Comparison of ENCODE assay signal across 8 cellular contexts in the genomic region with DNA sequence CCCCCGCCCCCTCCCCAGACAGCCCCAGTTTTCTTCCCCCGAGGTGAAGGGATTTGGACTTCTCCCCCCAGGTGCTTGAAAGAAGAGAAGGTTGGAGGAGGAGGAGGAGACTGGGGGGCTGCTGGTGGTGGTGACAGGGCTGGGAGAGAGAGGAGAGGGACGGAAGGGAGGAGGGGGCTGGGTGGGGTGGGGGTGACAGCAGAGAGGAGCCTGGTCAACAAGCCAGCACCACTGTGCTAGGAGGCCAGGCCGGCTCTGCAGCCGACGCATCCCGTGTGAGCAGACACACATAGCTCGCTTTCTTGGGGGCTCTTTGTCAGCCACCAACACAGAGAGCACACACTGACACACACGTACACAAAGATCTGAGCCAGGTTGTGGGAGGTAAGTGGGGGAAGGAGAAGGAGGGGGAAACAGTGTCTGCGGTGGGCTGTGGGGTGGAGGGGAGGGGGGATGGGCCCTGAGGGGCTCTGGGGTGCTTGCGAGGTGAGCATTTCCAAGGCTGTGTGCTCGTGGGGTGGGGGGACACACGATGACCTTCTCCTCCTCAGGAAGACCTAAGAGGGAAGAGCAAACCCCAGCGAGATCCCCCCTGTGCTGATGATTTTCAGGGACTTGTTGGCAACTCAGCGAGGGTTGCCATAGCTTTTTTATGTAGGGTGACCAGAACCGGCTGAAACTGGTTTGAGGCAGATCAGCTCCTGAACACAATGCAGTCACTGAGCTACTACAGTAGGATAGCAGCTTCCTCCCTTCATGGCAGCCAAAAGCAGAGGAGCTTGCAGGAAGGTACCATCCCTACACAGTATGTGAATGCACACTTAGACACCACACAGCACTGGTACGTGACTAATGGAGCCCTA. TPM values are rescaled to one million over a fixed set of nuclear protein-coding genes. Genes with fewer than 3 reads are reported as not detected.
A peak's percentile ranks its signal among the peaks of the same experiment; 100 is the strongest.
DNase-seq lines count a peak whose midpoint lies in the region; ATAC-seq and TF ChIP-seq lines count a peak whose summit lies in the region.

A gene with protein sequence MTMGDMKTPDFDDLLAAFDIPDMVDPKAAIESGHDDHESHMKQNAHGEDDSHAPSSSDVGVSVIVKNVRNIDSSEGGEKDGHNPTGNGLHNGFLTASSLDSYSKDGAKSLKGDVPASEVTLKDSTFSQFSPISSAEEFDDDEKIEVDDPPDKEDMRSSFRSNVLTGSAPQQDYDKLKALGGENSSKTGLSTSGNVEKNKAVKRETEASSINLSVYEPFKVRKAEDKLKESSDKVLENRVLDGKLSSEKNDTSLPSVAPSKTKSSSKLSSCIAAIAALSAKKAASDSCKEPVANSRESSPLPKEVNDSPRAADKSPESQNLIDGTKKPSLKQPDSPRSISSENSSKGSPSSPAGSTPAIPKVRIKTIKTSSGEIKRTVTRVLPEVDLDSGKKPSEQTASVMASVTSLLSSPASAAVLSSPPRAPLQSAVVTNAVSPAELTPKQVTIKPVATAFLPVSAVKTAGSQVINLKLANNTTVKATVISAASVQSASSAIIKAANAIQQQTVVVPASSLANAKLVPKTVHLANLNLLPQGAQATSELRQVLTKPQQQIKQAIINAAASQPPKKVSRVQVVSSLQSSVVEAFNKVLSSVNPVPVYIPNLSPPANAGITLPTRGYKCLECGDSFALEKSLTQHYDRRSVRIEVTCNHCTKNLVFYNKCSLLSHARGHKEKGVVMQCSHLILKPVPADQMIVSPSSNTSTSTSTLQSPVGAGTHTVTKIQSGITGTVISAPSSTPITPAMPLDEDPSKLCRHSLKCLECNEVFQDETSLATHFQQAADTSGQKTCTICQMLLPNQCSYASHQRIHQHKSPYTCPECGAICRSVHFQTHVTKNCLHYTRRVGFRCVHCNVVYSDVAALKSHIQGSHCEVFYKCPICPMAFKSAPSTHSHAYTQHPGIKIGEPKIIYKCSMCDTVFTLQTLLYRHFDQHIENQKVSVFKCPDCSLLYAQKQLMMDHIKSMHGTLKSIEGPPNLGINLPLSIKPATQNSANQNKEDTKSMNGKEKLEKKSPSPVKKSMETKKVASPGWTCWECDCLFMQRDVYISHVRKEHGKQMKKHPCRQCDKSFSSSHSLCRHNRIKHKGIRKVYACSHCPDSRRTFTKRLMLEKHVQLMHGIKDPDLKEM (N-terminal part only) (plus strand): TSS at position 732 of the 863 bp plus-strand sequence. CDS start 53,411 bp downstream, outside the sequence.

- H3F3A ChIP-seq in OCI-LY1 (ENCODE audit: insufficient read depth, low read length) = no peaks in the 10 kb centered on the region

- H4K20me1 ChIP-seq in HCT116 (ENCODE audit: insufficient read depth) = no peaks in the 10 kb centered on the region
- H4K20me1 ChIP-seq in OCI-LY1 (ENCODE audit: insufficient read depth, low read length) = no peaks in the 10 kb centered on the region

- CTCF ChIA-PET in HCT116 (lab: Charles Lee) = no interaction called here

- BruUV-seq in HCT116 (replicated peaks; lab: Mats Ljungman, UMichigan) = no TSS peak

- H3K4me1 Mint-ChIP-seq in stimulated activated effector memory CD8-positive, alpha-beta T cell treated with anti-CD3 and anti-CD28 coated beads, Interleukin-12 subunit alpha, Interleukin-12 subunit beta, amount 100 ng/mL, for 72 hours = peaks cover 20% of the 10 kb centered on the region

- H3K4me1 ChIP-seq in HCT116 (ENCODE audit: control insufficient read depth in 1 of 2, insufficient read depth in 2 of 2, low read length in 2 of 2) (peaks cover 7 to 22% of the 10 kb centered on the region in 2 experiments; a peak in 3 of 4 replicates), OCI-LY1 (ENCODE audit: insufficient read depth, low read length, severe bottlenecking) (peaks cover 58% of the 10 kb centered on the region)

- H3K27ac Mint-ChIP-seq in stimulated activated effector memory CD8-positive, alpha-beta T cell treated with anti-CD3 and anti-CD28 coated beads, Interleukin-12 subunit alpha, Interleukin-12 subunit beta, amount 100 ng/mL, for 72 hours = peak within 1 kb of the TSS; percentile 93

- no peak for TF ChIP-seq RAD21 in HCT116 (IDR thresholded peaks at IDR 0.05; ENCODE audit: low read depth)

- peak within 1 kb of the TSS; percentile 67 for H3K4me3 Mint-ChIP-seq in stimulated activated effector memory CD8-positive, alpha-beta T cell treated with anti-CD3 and anti-CD28 coated beads, Interleukin-12 subunit alpha, Interleukin-12 subunit beta, amount 100 ng/mL, for 72 hours

- H3K4me3 ChIP-seq in HCT116 (replicated peaks in 1 of 2; ENCODE audit: low read depth in 1 of 2, low read length in 2 of 2) (peak within 1 kb of the TSS in 1 of 2 experiments; percentile 49; a peak in 1 of 4 replicates), OCI-LY1 (ENCODE audit: low read depth, low read length, poor library complexity, severe bottlenecking) (peak within 1 kb of the TSS; percentile 55), coronary artery (peak within 1 kb of the TSS; percentile 79)

- H3K36me3 Mint-ChIP-seq in stimulated activated effector memory CD8-positive, alpha-beta T cell treated with anti-CD3 and anti-CD28 coated beads, Interleukin-12 subunit alpha, Interleukin-12 subunit beta, amount 100 ng/mL, for 72 hours = peaks cover 15% of the 10 kb centered on the region

- H3K9ac ChIP-seq in HCT116 (ENCODE audit: low read length) (peak within 1 kb of the TSS; percentile 49), OCI-LY1 (ENCODE audit: low read length) (peak within 1 kb of the TSS; percentile 91)

- H2AFZ ChIP-seq in HCT116 (ENCODE audit: low read depth, low read length, poor library complexity, severe bottlenecking) (no peak within 1 kb of the TSS), OCI-LY1 (ENCODE audit: low read length) (no peak within 1 kb of the TSS)

- H3K27me3 ChIP-seq in HCT116 (ENCODE audit: insufficient read depth, low read length) (no peaks in the 10 kb centered on the region), OCI-LY1 (ENCODE audit: insufficient read depth, low read length) (no peaks in the 10 kb centered on the region), layer of hippocampus (ENCODE audit: control insufficient read depth, insufficient read depth, low read length) (no peaks in the 10 kb centered on the region)

- RAD21 ChIA-PET in HCT116 (lab: Charles Lee; ENCODE audit: low non-redundant PET in 1 of 2, low total read pairs in 2 of 2, uncharacterized antibody in 2 of 2, unreplicated experiment in 2 of 2) = no interaction called here

- no peaks in the 10 kb centered on the region for H3K9me3 ChIP-seq in HCT116 (ENCODE audit: control insufficient read depth in 1 of 2, insufficient read depth in 1 of 2, low read depth in 1 of 2, low read length in 2 of 2)
- H3K9me3 ChIP-seq in OCI-LY1 (ENCODE audit: low read length) = 0 out of 2 replicates have a peak, but pooled peaks cover 4% of the 10 kb centered on the region

- peak within 1 kb of the TSS; percentile 55 for H3K4me2 ChIP-seq in HCT116 (ENCODE audit: low read length)
- H3K4me2 ChIP-seq in OCI-LY1 (ENCODE audit: low read length) = peak within 1 kb of the TSS; percentile 70

- H3K36me3 ChIP-seq in HCT116 (ENCODE audit: control insufficient read depth in 1 of 2, insufficient read depth in 2 of 2, low read length in 2 of 2) (no peaks in the 10 kb centered on the region), OCI-LY1 (ENCODE audit: insufficient read depth, low read length) (peaks cover 43% of the 10 kb centered on the region)

- H3K9me2 ChIP-seq in HCT116 (ENCODE audit: insufficient read depth) (no peaks in the 10 kb centered on the region), OCI-LY1 (ENCODE audit: low read depth, low read length) (no peaks in the 10 kb centered on the region)

- no peak for TF ChIP-seq POLR2A in HCT116 (IDR thresholded peaks at IDR 0.05; ENCODE audit: borderline replicate concordance, extremely low read depth, insufficient read depth, insufficient read length)

- no peaks in the 10 kb centered on the region for H3K9me3 Mint-ChIP-seq in stimulated activated effector memory CD8-positive, alpha-beta T cell treated with anti-CD3 and anti-CD28 coated beads, Interleukin-12 subunit alpha, Interleukin-12 subunit beta, amount 100 ng/mL, for 72 hours

- intact Hi-C loops in HCT116 (cut with micrococcal nuclease) = loop anchor here (5.0 kb wide), 1 partner anchor 77 kb away; no protein-coding TSS in a partner anchor

- no peak within 1 kb of the TSS; the same call in 1 of the 2 replicates for H3K27ac ChIP-seq in HCT116 (ENCODE audit: low read depth, low read length)
- peak within 1 kb of the TSS; percentile 90 for H3K27ac ChIP-seq in OCI-LY1 (ENCODE audit: low read depth, low read length, poor library complexity, severe bottlenecking)
- H3K27ac ChIP-seq in coronary artery = peak within 1 kb of the TSS; percentile 99
- H3K27ac ChIP-seq in layer of hippocampus (ENCODE audit: low read depth, low read length) = peak within 1 kb of the TSS; percentile 96

- DNase-seq in Ammon's horn (ENCODE audit: low spot score) = peak; percentile 88
- no peak for DNase-seq in HCT116 (ENCODE audit: low read depth, low spot score)
- DNase-seq in coronary artery (ENCODE audit: low spot score) = no peak
- DNase-seq in stimulated activated effector memory CD8-positive, alpha-beta T cell treated with anti-CD3 and anti-CD28 coated beads, Interleukin-12 subunit alpha, Interleukin-12 subunit beta, amount 100 ng/mL, for 72 hours (ENCODE audit: low spot score in 2 of 2) = no peak
- no peak for DNase-seq in NCI-H1694 (lab: John Stamatoyannopoulos, UW)

- H3K79me2 ChIP-seq in HCT116 (ENCODE audit: insufficient read depth, low read length) = no peaks in the 10 kb centered on the region
- no peaks in the 10 kb centered on the region for H3K79me2 ChIP-seq in OCI-LY1 (ENCODE audit: insufficient read depth, low read length)

- POLR2A ChIA-PET in HCT116 (lab: Charles Lee) = no interaction called here

- TF ChIP-seq CTCF in HCT116 (IDR thresholded peaks at IDR 0.05 in 2 of 3, conservative IDR thresholded peaks at IDR 0.05 in 1 of 3; ENCODE audit: borderline replicate concordance in 1 of 3, insufficient read depth in 1 of 3, low read depth in 2 of 3, low read length in 2 of 3) (no peak), OCI-LY1 (IDR thresholded peaks at IDR 0.05; ENCODE audit: low read length) (no peak), coronary artery (IDR thresholded peaks at IDR 0.05) (no peak)

- ATAC-seq in HCT116 = peak; percentile 21; the same call in 1 of the 2 replicates
- ATAC-seq in stimulated activated effector memory CD8-positive, alpha-beta T cell treated with anti-CD3 and anti-CD28 coated beads, Interleukin-12 subunit alpha, Interleukin-12 subunit beta, amount 100 ng/mL, for 72 hours = peak; percentile 52
- no peak for ATAC-seq in HG02981 (IDR thresholded peaks at IDR 0.05; ENCODE audit: unreplicated experiment)

RNA-seq across cellular contexts. Expression of the gene that starts here (rescaled TPM):
- 11.6 TPM for total RNA-seq in HCT116 (2021; ENCODE audit: unreplicated experiment)
- 9.7 and 11.7 TPM in 2 replicates for polyA plus RNA-seq in HCT116 (2012)
